17 cellular contexts compared by ENCODE assay signal in the genomic region with DNA sequence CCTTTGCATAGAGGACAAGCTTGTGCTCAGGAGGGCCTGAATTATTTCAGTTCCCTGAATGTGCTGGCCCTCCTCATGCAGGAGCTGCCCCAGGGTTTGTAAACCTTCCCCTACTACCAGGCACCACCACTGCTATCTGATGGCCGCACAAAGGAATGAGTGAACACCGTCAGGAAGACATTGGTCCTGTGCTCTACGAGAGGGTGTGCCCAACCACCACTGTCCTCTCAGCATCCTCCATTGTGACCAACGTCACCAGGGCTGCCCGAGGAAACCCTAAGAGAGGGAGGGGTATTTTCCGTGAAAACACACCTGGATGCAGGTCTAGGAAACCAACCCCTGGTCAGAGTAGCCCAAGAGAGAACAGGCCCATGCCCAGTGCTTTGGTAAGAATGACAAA.
"Had no signal": no experiment of that assay in that cellular context is flagged by ENCODE, and none has a peak within 500 bp of the region (broad histone marks: within the 10 kb centered on the region; RNA-seq: fewer than 3 reads in every experiment).

No MANE protein-coding gene starts in this region.

- H3K27ac ChIP-seq: coronary artery, esophagus squamous epithelium, gastroesophageal sphincter, left ventricle myocardium inferior, ovary, tibial artery had no signal

- H3K27me3 Mint-ChIP-seq: naive thymus-derived CD8-positive, alpha-beta T cell; progenitor cell of endocrine pancreas had no signal

- H3K9me3 Mint-ChIP-seq: naive thymus-derived CD8-positive, alpha-beta T cell had no signal

- H3K4me3 Mint-ChIP-seq: immature natural killer cell; naive thymus-derived CD8-positive, alpha-beta T cell had no signal

- H3K27ac Mint-ChIP-seq: immature natural killer cell had no signal

- H3K4me3 ChIP-seq: coronary artery, esophagus squamous epithelium, gastroesophageal sphincter, left ventricle myocardium inferior, ovary, tibial artery had no signal

- H3K36me3 ChIP-seq: esophagus squamous epithelium, gastroesophageal sphincter, left ventricle myocardium inferior, ovary, tibial artery had no signal

- H3K4me1 ChIP-seq: esophagus squamous epithelium, gastroesophageal sphincter, tibial artery had no signal

- H3K9me3 ChIP-seq: esophagus squamous epithelium, gastroesophageal sphincter, left ventricle myocardium inferior, ovary, tibial artery had no signal

- DNase-seq: effector memory CD4-positive, alpha-beta T cell; esophagus squamous epithelium; foreskin fibroblast; immature natural killer cell; kidney; left cardiac atrium; left ventricle myocardium inferior; naive thymus-derived CD8-positive, alpha-beta T cell; ovary; right cardiac atrium; small intestine; stimulated activated CD4-positive, alpha-beta T cell treated with anti-CD3 and anti-CD28 coated beads, Interleukin-12 subunit alpha, Interleukin-12 subunit beta, amount 100 ng/mL, for 4 hours; stimulated activated naive CD8-positive, alpha-beta T cell treated with anti-CD3 and anti-CD28 coated beads, Interleukin-15, Interleukin-2, amounts not matched to agents 100 U/mL and 50 U/mL, for 24 hours; tibial artery had no signal

- H3K27me3 ChIP-seq: esophagus squamous epithelium, gastroesophageal sphincter, ovary, tibial artery had no signal
